ENCODE assay signal across 8 cellular contexts in genomic region chr20:45798935-45799642, GRCh38. TPM values are rescaled to one million over a fixed set of nuclear protein-coding genes. Genes with fewer than 3 reads are reported as not detected.
DNase-seq lines count a peak whose midpoint lies in the region; ATAC-seq and TF ChIP-seq lines count a peak whose summit lies in the region.

No MANE protein-coding gene starts in this region.

- H3K27me3 ChIP-seq in parathyroid adenoma (ENCODE audit: control insufficient read depth, insufficient read depth, low read length), result no peaks in the 10 kb centered on the region

- H3K36me3 ChIP-seq in parathyroid adenoma (ENCODE audit: control insufficient read depth, insufficient read depth, low read length), result no peaks in the 10 kb centered on the region

- H3K4me1 ChIP-seq in parathyroid adenoma, result no peaks in the 10 kb centered on the region

- no peaks in the 10 kb centered on the region for H3K9me3 Mint-ChIP-seq in activated T-cell treated with anti-CD3 and anti-CD28 coated beads, Interleukin-2, amount 50 U/mL, for 72 hours

- no peak overlapping the region for H3K9ac ChIP-seq in parathyroid adenoma

- no peak overlapping the region for H3K4me3 ChIP-seq in fibroblast of villous mesenchyme (ENCODE audit: low read depth, low read length)
- H3K4me3 ChIP-seq in parathyroid adenoma (ENCODE audit: low read depth, low read length), result no peak overlapping the region

- H3K9me3 ChIP-seq in parathyroid adenoma (ENCODE audit: control insufficient read depth, low read length), result no peaks in the 10 kb centered on the region

- H3K4me3 Mint-ChIP-seq in activated T-cell treated with anti-CD3 and anti-CD28 coated beads, Interleukin-2, amount 50 U/mL, for 72 hours, result no peak overlapping the region

- peaks cover 6 to 26% of the 10 kb centered on the region in 2 donors for H3K36me3 Mint-ChIP-seq in activated T-cell treated with anti-CD3 and anti-CD28 coated beads, Interleukin-2, amount 50 U/mL, for 72 hours (ENCODE audit: insufficient read depth in 2 of 2)

- peaks cover 29% of the 10 kb centered on the region for H3K4me1 Mint-ChIP-seq in activated T-cell treated with anti-CD3 and anti-CD28 coated beads, Interleukin-2, amount 50 U/mL, for 72 hours (ENCODE audit: low read depth)

- no peaks in the 10 kb centered on the region for H3K27me3 Mint-ChIP-seq in activated T-cell treated with anti-CD3 and anti-CD28 coated beads, Interleukin-2, amount 50 U/mL, for 72 hours (ENCODE audit: low read depth)

- peak overlapping the region; percentile 43 for H3K27ac Mint-ChIP-seq in activated T-cell treated with anti-CD3 and anti-CD28 coated beads, Interleukin-2, amount 50 U/mL, for 72 hours

- ATAC-seq in activated T-cell treated with anti-CD3 and anti-CD28 coated beads, Interleukin-2, amount 50 U/mL, for 72 hours (replicated peaks in 1 of 2), result peak; percentile 87
- ATAC-seq in HG02610 (IDR thresholded peaks at IDR 0.05; ENCODE audit: unreplicated experiment) (no peak), GM18909 (IDR thresholded peaks at IDR 0.05; ENCODE audit: poor library complexity, unreplicated experiment) (no peak)

- no peaks in the 10 kb centered on the region for H3K79me2 ChIP-seq in parathyroid adenoma

- H3K4me2 ChIP-seq in parathyroid adenoma (ENCODE audit: low read length), result no peak overlapping the region

- TF ChIP-seq CTCF in fibroblast of villous mesenchyme (IDR thresholded peaks at IDR 0.05; ENCODE audit: insufficient read depth, low read depth, low read length) (peak; percentile 80), parathyroid adenoma (IDR thresholded peaks at IDR 0.05) (peak; percentile 58)

- H3K27ac ChIP-seq in parathyroid adenoma, result no peak overlapping the region

- peak; percentile 55 for DNase-seq in Daoy (ENCODE audit: low read depth)
- DNase-seq in LHCN-M2 (ENCODE audit: low read depth), result peak; percentile 48
- peak; percentile 68 for DNase-seq in RKO (ENCODE audit: low spot score)
- DNase-seq in activated T-cell treated with anti-CD3 and anti-CD28 coated beads, Interleukin-2, amount 50 U/mL, for 72 hours, result peak; percentile 69 to 72
- peak; percentile 63 for DNase-seq in fibroblast of villous mesenchyme (ENCODE audit: low read depth)

- no peak overlapping the region for H2AFZ ChIP-seq in parathyroid adenoma

RNA-seq across cellular contexts. Expression of gene DNTTIP1, which starts 7.3 kb away (rescaled TPM):
- total RNA-seq in Daoy (2014; rRNA removed; shearing (Covaris generic)), result 26.6 and 35.5 TPM in 2 replicates
- 22.9 and 35.5 TPM in 2 replicates for total RNA-seq in LHCN-M2 (2014; rRNA removed)
- polyA plus RNA-seq in LHCN-M2 (2012), result 47.5 TPM
- total RNA-seq in activated T-cell treated with anti-CD3 and anti-CD28 coated beads, Interleukin-2, amount 50 U/mL, for 72 hours, result 10 to 100 TPM; 35.0 to 36.3 TPM
- 9.5 and 12.6 TPM in 2 replicates for total RNA-seq in fibroblast of villous mesenchyme

RNA-seq across cellular contexts. Expression of gene WFDC3, which starts 7.4 kb away (rescaled TPM):
- 2.3 TPM in 1 of 2 replicates, not detected in the other for total RNA-seq in Daoy (2014; rRNA removed; shearing (Covaris generic))
- total RNA-seq in LHCN-M2 (2014; rRNA removed), result 0.51 and 0.75 TPM in 2 replicates
- 2.6 TPM for polyA plus RNA-seq in LHCN-M2 (2012)
- total RNA-seq in activated T-cell treated with anti-CD3 and anti-CD28 coated beads, Interleukin-2, amount 50 U/mL, for 72 hours, result under 1 TPM in 1 of 2 donors, not detected in 1; 0.67 TPM
- 0.43 TPM in 1 of 2 replicates, not detected in the other for total RNA-seq in fibroblast of villous mesenchyme

RNA-seq across cellular contexts. Expression of gene UBE2C, which starts 13.4 kb away (rescaled TPM):
- total RNA-seq in Daoy (2014; rRNA removed; shearing (Covaris generic)), result 167 and 200 TPM in 2 replicates
- total RNA-seq in LHCN-M2 (2014; rRNA removed) (235 and 279 TPM in 2 replicates), fibroblast of villous mesenchyme (13.5 and 26.3 TPM in 2 replicates)
- polyA plus RNA-seq in LHCN-M2 (2012), result 104 TPM
- 100 to 1,000 TPM; 171 to 197 TPM for total RNA-seq in activated T-cell treated with anti-CD3 and anti-CD28 coated beads, Interleukin-2, amount 50 U/mL, for 72 hours

RNA-seq across cellular contexts. Expression of gene TNNC2, which starts 28.0 kb away (rescaled TPM):
- total RNA-seq in Daoy (2014; rRNA removed; shearing (Covaris generic)), result not detected in 2 replicates
- 0.34 and 0.38 TPM in 2 replicates for total RNA-seq in LHCN-M2 (2014; rRNA removed)
- polyA plus RNA-seq in LHCN-M2 (2012), result 0.73 TPM
- under 1 TPM in 1 of 2 donors, not detected in 1; 0.49 TPM for total RNA-seq in activated T-cell treated with anti-CD3 and anti-CD28 coated beads, Interleukin-2, amount 50 U/mL, for 72 hours
- 0.32 and 0.43 TPM in 2 replicates for total RNA-seq in fibroblast of villous mesenchyme

RNA-seq across cellular contexts. Expression of gene SNX21, which starts 34.5 kb away (rescaled TPM):
- total RNA-seq in Daoy (2014; rRNA removed; shearing (Covaris generic)), result 21.2 and 28.2 TPM in 2 replicates
- total RNA-seq in LHCN-M2 (2014; rRNA removed) (75.8 and 80.3 TPM in 2 replicates), fibroblast of villous mesenchyme (50.5 and 60.9 TPM in 2 replicates)
- 32.1 TPM for polyA plus RNA-seq in LHCN-M2 (2012)
- total RNA-seq in activated T-cell treated with anti-CD3 and anti-CD28 coated beads, Interleukin-2, amount 50 U/mL, for 72 hours, result 1 to 10 TPM; 1.8 to 2.4 TPM

Comparison
In these comparisons a context has a peak if more than half of its experiments do, and no peak if none do; other contexts are left out.
1. ATAC-seq: peak in activated T-cell treated with anti-CD3 and anti-CD28 coated beads, Interleukin-2, amount 50 U/mL, for 72 hours (2 of 2); none in HG02610 (single experiment) and GM18909 (single experiment).
2. Peak in every context shown above with its lines, with median percentiles within 50 percentile points of each other: DNase-seq.